In genomic region chr6:12164508-12164770, GRCh38 we compare ENCODE assay signal across 23 cellular contexts.
DNase-seq lines count a peak whose midpoint lies in the region; ATAC-seq and TF ChIP-seq lines count a peak whose summit lies in the region.
"Had no signal": no experiment of that assay in that cellular context is flagged by ENCODE, and none has a peak within 500 bp of the region (broad histone marks: within the 10 kb centered on the region; RNA-seq: fewer than 3 reads in every experiment).

No MANE protein-coding gene starts in this region.

- peaks cover 29% of the 10 kb centered on the region for H3K36me3 Mint-ChIP-seq in MCF 10A (ENCODE audit: insufficient read depth, unreplicated experiment)

- CTCF ChIA-PET in MCF 10A (lab: Yijun Ruan, JAX) = interaction anchor here (0.7 kb wide), 1 partner anchor 18 kb away, joined by 4 read pairs; no protein-coding TSS in a partner anchor

- H3K4me3 Mint-ChIP-seq in MCF 10A (ENCODE audit: unreplicated experiment) = no peak overlapping the region
- H3K4me3 Mint-ChIP-seq: CD8-positive, alpha-beta memory T cell had no signal

- no peak overlapping the region for H3K9ac ChIP-seq in adipocyte (ENCODE audit: low read length)

- H3K4me3 ChIP-seq in breast epithelium (no peak overlapping the region), adipocyte (ENCODE audit: low read length) (no peak overlapping the region)
- H3K4me3 ChIP-seq: Peyer's patch, SJCRH30 had no signal

- H3K9me3 Mint-ChIP-seq in MCF 10A (ENCODE audit: unreplicated experiment) = no peaks in the 10 kb centered on the region
- H3K9me3 Mint-ChIP-seq: CD8-positive, alpha-beta memory T cell had no signal

- no peak overlapping the region for H3K27ac ChIP-seq in breast epithelium
- H3K27ac ChIP-seq: C4-2B, Peyer's patch, SJCRH30 had no signal

- TSS peak; percentile 20 for BruUV-seq in MCF 10A (replicated peaks; lab: Mats Ljungman, UMichigan)

- H3K27me3 ChIP-seq in breast epithelium = no peaks in the 10 kb centered on the region
- no peaks in the 10 kb centered on the region for H3K27me3 ChIP-seq in adipocyte (replicated peaks; ENCODE audit: control insufficient read depth, insufficient read depth, low read length)
- H3K27me3 ChIP-seq: Peyer's patch, SJCRH30 had no signal

- H3K27me3 Mint-ChIP-seq in MCF 10A (ENCODE audit: insufficient read depth, unreplicated experiment) = no peaks in the 10 kb centered on the region

- TF ChIP-seq CTCF in MCF 10A (IDR thresholded peaks at IDR 0.05; ENCODE audit: unreplicated experiment) (no peak), breast epithelium (IDR thresholded peaks at IDR 0.05) (no peak)

- DNase-seq in MCF 10A (ENCODE audit: unreplicated experiment) = no peak
- no peak for DNase-seq in breast epithelium (ENCODE audit: low spot score in 2 of 2)
- DNase-seq in adipocyte (ENCODE audit: low read depth) = peak; percentile 61
- peak; percentile 50 for DNase-seq in fibroblast of peridontal ligament (ENCODE audit: extremely low read depth)
- no peak for DNase-seq in anterior cingulate cortex (lab: John Stamatoyannopoulos, UW)
- no peak for DNase-seq in NCI-H82 (lab: John Stamatoyannopoulos, UW)
- DNase-seq: Calu3; CD8-positive, alpha-beta memory T cell; DMS153; GF-D8; KG1; NCI-H1417; NCI-H1694 treated with DMSO at 0.1 percent for 48 hours; NCI-H2081 treated with DMSO at 0.1 percent for 48 hours; NCI-H2171 treated with DMSO at 0.1 percent for 48 hours; NCI-H446 treated with DMSO at 0.1 percent for 48 hours; NCI-H526 treated with DMSO at 0.1 percent for 48 hours; SJCRH30; T-helper 1 cell had no signal

- H3K4me1 ChIP-seq in breast epithelium (no peaks in the 10 kb centered on the region), adipocyte (ENCODE audit: control insufficient read depth, insufficient read depth, low read length) (peaks cover 41% of the 10 kb centered on the region)
- H3K4me1 ChIP-seq: Peyer's patch, SJCRH30 had no signal

- ATAC-seq in GM21825 (IDR thresholded peaks at IDR 0.05; ENCODE audit: unreplicated experiment) (no peak), GM19467 (IDR thresholded peaks at IDR 0.05; ENCODE audit: unreplicated experiment) (no peak)

- intact Hi-C loops in MCF 10A (cut with micrococcal nuclease) (no loop called here), breast epithelium (cut with DNase I; ENCODE audit: low total_unique reads) (no loop called here)

- TF ChIP-seq POLR2A in breast epithelium (IDR thresholded peaks at IDR 0.05) = no peak

- H3K9me3 ChIP-seq in breast epithelium = no peaks in the 10 kb centered on the region
- H3K9me3 ChIP-seq in adipocyte (ENCODE audit: control insufficient read depth, low read length) = no peaks in the 10 kb centered on the region
- H3K9me3 ChIP-seq: Peyer's patch, SJCRH30 had no signal

- no peaks in the 10 kb centered on the region for H3K36me3 ChIP-seq in breast epithelium
- H3K36me3 ChIP-seq in adipocyte (ENCODE audit: control insufficient read depth, insufficient read depth, low read length, severe bottlenecking) = peaks cover 10% of the 10 kb centered on the region
- H3K36me3 ChIP-seq: SJCRH30 had no signal

- H3K27ac Mint-ChIP-seq in MCF 10A (ENCODE audit: low read depth, unreplicated experiment) = no peak overlapping the region

- no peaks in the 10 kb centered on the region for H3K4me1 Mint-ChIP-seq in MCF 10A (ENCODE audit: insufficient read depth, unreplicated experiment)

- POLR2A ChIA-PET in MCF 10A (lab: Yijun Ruan, JAX) = no interaction called here

Comparison
In these comparisons a context has a peak if more than half of its experiments do, and no peak if none do; other contexts are left out.
1. DNase-seq: peak in adipocyte (single experiment) and fibroblast of peridontal ligament (single experiment); none in MCF 10A (single experiment), breast epithelium (0 of 2), anterior cingulate cortex (0 of 58) and NCI-H82 (single experiment).